In the genomic region with DNA sequence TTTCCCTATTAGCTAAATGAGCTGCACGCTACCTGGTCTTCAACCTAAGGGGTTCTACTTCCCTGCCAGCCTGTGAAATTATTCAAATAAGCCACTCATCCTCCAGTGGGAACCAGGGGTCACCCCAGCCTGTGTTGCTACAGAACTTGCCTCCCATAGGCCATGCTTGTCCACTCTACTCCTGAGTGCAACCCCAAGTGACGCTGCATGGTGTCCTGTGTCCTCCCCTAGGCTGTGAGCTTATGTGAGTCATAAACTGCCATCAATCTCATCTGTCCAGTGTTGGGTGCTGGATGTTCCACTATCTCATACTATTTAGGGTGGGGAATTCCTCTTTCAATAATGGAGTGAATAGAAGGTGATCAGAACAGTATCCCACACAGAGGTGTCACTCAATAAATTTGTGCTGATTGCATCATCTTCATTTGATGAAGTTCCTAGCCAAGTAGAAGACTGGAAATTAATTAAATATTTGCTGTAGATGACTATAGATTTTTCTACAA, we compare ENCODE assay signal across 1 cellular context.
TF ChIP-seq lines count a peak whose summit lies in the region.

No MANE protein-coding gene starts in this region.

TF ChIP-seq in K562, 482 proteins besides CTCF, POLR2A, EP300 and RAD21 (continued from another document and continues in another):
- TF ChIP-seq, protein P1, sequence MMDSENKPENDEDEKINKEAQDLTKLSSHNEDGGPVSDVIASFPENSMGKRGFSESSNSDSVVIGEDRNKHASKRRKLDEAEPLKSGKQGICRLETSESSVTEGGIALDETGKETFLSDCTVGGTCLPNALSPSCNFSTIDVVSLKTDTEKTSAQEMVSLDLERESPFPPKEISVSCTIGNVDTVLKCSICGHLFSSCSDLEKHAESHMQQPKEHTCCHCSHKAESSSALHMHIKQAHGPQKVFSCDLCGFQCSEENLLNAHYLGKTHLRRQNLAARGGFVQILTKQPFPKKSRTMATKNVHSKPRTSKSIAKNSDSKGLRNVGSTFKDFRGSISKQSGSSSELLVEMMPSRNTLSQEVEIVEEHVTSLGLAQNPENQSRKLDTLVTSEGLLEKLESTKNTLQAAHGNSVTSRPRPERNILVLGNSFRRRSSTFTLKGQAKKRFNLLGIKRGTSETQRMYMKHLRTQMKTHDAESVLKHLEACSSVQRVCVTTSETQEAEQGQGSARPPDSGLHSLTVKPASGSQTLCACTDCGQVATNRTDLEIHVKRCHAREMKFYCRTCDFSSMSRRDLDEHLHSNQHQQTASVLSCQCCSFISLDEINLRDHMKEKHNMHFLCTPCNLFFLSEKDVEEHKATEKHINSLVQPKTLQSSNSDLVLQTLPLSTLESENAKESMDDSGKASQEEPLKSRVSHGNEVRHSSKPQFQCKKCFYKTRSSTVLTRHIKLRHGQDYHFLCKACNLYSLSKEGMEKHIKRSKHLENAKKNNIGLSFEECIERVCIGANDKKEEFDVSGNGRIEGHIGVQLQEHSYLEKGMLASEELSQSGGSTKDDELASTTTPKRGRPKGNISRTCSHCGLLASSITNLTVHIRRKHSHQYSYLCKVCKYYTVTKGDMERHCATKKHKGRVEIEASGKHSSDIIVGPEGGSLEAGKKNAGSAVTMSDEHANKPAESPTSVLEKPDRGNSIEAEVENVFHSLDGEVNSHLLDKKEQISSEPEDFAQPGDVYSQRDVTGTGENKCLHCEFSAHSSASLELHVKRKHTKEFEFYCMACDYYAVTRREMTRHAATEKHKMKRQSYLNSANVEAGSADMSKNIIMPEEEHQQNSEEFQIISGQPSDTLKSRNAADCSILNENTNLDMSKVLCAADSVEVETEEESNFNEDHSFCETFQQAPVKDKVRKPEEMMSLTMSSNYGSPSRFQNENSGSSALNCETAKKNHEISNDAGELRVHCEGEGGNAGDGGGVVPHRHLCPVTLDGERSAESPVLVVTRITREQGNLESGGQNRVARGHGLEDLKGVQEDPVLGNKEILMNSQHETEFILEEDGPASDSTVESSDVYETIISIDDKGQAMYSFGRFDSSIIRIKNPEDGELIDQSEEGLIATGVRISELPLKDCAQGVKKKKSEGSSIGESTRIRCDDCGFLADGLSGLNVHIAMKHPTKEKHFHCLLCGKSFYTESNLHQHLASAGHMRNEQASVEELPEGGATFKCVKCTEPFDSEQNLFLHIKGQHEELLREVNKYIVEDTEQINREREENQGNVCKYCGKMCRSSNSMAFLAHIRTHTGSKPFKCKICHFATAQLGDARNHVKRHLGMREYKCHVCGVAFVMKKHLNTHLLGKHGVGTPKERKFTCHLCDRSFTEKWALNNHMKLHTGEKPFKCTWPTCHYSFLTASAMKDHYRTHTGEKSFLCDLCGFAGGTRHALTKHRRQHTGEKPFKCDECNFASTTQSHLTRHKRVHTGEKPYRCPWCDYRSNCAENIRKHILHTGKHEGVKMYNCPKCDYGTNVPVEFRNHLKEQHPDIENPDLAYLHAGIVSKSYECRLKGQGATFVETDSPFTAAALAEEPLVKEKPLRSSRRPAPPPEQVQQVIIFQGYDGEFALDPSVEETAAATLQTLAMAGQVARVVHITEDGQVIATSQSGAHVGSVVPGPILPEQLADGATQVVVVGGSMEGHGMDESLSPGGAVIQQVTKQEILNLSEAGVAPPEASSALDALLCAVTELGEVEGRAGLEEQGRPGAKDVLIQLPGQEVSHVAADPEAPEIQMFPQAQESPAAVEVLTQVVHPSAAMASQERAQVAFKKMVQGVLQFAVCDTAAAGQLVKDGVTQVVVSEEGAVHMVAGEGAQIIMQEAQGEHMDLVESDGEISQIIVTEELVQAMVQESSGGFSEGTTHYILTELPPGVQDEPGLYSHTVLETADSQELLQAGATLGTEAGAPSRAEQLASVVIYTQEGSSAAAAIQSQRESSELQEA (IDR thresholded peaks at IDR 0.05; ENCODE audit: low read depth): no peak
- TF ChIP-seq ETV6 (IDR thresholded peaks at IDR 0.05; ENCODE audit: borderline replicate concordance in 1 of 2, low read depth in 2 of 2, low read length in 1 of 2): no peak
- no peak for TF ChIP-seq ETV6 (CRISPR knock-in tag; IDR thresholded peaks at IDR 0.05; ENCODE audit: borderline replicate concordance)
- TF ChIP-seq TEAD4 (IDR thresholded peaks at IDR 0.05; ENCODE audit: low read length): peak; percentile 74; the same call in 1 of the 2 replicates
- TF ChIP-seq TEAD4 (CRISPR knock-in tag; IDR thresholded peaks at IDR 0.05; ENCODE audit: borderline replicate concordance): no peak
- no peak for TF ChIP-seq BRD9 (IDR thresholded peaks at IDR 0.05; ENCODE audit: low read depth, partially characterized antibody)
- no peak for TF ChIP-seq ZFP30 (CRISPR knock-in tag; IDR thresholded peaks at IDR 0.05; ENCODE audit: borderline replicate concordance)
- TF ChIP-seq L3MBTL2 (IDR thresholded peaks at IDR 0.05): peak; percentile 42; the same call in 1 of the 2 replicates
- TF ChIP-seq SETDB1 (IDR thresholded peaks at IDR 0.05; ENCODE audit: low read length): no peak
- TF ChIP-seq FOS (IDR thresholded peaks at IDR 0.05; ENCODE audit: extremely low read depth, insufficient read length): peak; percentile 70
- TF ChIP-seq ARNT (IDR thresholded peaks at IDR 0.05): peak in 1 of 2 experiments; percentile 57; a peak in 1 of 4 replicates
- TF ChIP-seq GABPB1 (CRISPR knock-in tag; IDR thresholded peaks at IDR 0.05): 0 out of 2 replicates have a peak, but pooled peaks have one; percentile 35
- no peak for TF ChIP-seq MXI1 (IDR thresholded peaks at IDR 0.05; ENCODE audit: low read depth, low read length)
- peak; percentile 33; the same call in 1 of the 2 replicates for TF ChIP-seq PHF8 (IDR thresholded peaks at IDR 0.05; ENCODE audit: borderline replicate concordance, low read length)
- no peak for TF ChIP-seq PRPF4 (IDR thresholded peaks at IDR 0.05; ENCODE audit: insufficient read depth, low read depth, low read length, poor library complexity, severe bottlenecking)
- peak; percentile 53 for TF ChIP-seq SMARCC2 (IDR thresholded peaks at IDR 0.05; ENCODE audit: low read depth)
- no peak for TF ChIP-seq KLF10 (CRISPR knock-in tag; IDR thresholded peaks at IDR 0.05)
- TF ChIP-seq, protein P2, sequence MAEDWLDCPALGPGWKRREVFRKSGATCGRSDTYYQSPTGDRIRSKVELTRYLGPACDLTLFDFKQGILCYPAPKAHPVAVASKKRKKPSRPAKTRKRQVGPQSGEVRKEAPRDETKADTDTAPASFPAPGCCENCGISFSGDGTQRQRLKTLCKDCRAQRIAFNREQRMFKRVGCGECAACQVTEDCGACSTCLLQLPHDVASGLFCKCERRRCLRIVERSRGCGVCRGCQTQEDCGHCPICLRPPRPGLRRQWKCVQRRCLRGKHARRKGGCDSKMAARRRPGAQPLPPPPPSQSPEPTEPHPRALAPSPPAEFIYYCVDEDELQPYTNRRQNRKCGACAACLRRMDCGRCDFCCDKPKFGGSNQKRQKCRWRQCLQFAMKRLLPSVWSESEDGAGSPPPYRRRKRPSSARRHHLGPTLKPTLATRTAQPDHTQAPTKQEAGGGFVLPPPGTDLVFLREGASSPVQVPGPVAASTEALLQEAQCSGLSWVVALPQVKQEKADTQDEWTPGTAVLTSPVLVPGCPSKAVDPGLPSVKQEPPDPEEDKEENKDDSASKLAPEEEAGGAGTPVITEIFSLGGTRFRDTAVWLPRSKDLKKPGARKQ (CRISPR knock-in tag; IDR thresholded peaks at IDR 0.05): no peak
- no peak for TF ChIP-seq TAL1 (IDR thresholded peaks at IDR 0.05)
- no peak for TF ChIP-seq FOXM1 (IDR thresholded peaks at IDR 0.05; ENCODE audit: low read depth)
- no peak for TF ChIP-seq FOXM1 (CRISPR knock-in tag; IDR thresholded peaks at IDR 0.05; ENCODE audit: low read depth)
- no peak for TF ChIP-seq DIDO1 (tag; IDR thresholded peaks at IDR 0.05; ENCODE audit: low read depth)
- TF ChIP-seq MAFG (tag; conservative IDR thresholded peaks at IDR 0.05): no peak
- TF ChIP-seq TCF3 (CRISPR knock-in tag; IDR thresholded peaks at IDR 0.05): 0 out of 2 replicates have a peak, but pooled peaks have one; percentile 48
- TF ChIP-seq, protein P3, sequence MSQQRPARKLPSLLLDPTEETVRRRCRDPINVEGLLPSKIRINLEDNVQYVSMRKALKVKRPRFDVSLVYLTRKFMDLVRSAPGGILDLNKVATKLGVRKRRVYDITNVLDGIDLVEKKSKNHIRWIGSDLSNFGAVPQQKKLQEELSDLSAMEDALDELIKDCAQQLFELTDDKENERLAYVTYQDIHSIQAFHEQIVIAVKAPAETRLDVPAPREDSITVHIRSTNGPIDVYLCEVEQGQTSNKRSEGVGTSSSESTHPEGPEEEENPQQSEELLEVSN (IDR thresholded peaks at IDR 0.05; ENCODE audit: borderline replicate concordance in 1 of 2, extremely low read depth in 1 of 2, insufficient read depth in 1 of 2, insufficient read length in 1 of 2, low read depth in 1 of 2, low read length in 1 of 2, poor library complexity in 1 of 2, severe bottlenecking in 1 of 2): peak; percentile 14 to 40
- TF ChIP-seq, protein P4, sequence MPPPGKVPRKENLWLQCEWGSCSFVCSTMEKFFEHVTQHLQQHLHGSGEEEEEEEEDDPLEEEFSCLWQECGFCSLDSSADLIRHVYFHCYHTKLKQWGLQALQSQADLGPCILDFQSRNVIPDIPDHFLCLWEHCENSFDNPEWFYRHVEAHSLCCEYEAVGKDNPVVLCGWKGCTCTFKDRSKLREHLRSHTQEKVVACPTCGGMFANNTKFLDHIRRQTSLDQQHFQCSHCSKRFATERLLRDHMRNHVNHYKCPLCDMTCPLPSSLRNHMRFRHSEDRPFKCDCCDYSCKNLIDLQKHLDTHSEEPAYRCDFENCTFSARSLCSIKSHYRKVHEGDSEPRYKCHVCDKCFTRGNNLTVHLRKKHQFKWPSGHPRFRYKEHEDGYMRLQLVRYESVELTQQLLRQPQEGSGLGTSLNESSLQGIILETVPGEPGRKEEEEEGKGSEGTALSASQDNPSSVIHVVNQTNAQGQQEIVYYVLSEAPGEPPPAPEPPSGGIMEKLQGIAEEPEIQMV (tag; conservative IDR thresholded peaks at IDR 0.05; ENCODE audit: low read depth): no peak
- no peak for TF ChIP-seq ZNF436 (CRISPR knock-in tag; IDR thresholded peaks at IDR 0.05)
- TF ChIP-seq CTBP1 (IDR thresholded peaks at IDR 0.05; ENCODE audit: borderline replicate concordance): peak; percentile 74; the same call in 1 of the 2 replicates
- peak; percentile 45; the same call in 1 of the 2 replicates for TF ChIP-seq LCOR (CRISPR knock-in tag; IDR thresholded peaks at IDR 0.05)
- TF ChIP-seq, protein P5, sequence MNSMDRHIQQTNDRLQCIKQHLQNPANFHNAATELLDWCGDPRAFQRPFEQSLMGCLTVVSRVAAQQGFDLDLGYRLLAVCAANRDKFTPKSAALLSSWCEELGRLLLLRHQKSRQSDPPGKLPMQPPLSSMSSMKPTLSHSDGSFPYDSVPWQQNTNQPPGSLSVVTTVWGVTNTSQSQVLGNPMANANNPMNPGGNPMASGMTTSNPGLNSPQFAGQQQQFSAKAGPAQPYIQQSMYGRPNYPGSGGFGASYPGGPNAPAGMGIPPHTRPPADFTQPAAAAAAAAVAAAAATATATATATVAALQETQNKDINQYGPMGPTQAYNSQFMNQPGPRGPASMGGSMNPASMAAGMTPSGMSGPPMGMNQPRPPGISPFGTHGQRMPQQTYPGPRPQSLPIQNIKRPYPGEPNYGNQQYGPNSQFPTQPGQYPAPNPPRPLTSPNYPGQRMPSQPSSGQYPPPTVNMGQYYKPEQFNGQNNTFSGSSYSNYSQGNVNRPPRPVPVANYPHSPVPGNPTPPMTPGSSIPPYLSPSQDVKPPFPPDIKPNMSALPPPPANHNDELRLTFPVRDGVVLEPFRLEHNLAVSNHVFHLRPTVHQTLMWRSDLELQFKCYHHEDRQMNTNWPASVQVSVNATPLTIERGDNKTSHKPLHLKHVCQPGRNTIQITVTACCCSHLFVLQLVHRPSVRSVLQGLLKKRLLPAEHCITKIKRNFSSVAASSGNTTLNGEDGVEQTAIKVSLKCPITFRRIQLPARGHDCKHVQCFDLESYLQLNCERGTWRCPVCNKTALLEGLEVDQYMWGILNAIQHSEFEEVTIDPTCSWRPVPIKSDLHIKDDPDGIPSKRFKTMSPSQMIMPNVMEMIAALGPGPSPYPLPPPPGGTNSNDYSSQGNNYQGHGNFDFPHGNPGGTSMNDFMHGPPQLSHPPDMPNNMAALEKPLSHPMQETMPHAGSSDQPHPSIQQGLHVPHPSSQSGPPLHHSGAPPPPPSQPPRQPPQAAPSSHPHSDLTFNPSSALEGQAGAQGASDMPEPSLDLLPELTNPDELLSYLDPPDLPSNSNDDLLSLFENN (IDR thresholded peaks at IDR 0.05; ENCODE audit: low read depth in 2 of 2, low read length in 2 of 2): no peak
- TF ChIP-seq, protein P6, sequence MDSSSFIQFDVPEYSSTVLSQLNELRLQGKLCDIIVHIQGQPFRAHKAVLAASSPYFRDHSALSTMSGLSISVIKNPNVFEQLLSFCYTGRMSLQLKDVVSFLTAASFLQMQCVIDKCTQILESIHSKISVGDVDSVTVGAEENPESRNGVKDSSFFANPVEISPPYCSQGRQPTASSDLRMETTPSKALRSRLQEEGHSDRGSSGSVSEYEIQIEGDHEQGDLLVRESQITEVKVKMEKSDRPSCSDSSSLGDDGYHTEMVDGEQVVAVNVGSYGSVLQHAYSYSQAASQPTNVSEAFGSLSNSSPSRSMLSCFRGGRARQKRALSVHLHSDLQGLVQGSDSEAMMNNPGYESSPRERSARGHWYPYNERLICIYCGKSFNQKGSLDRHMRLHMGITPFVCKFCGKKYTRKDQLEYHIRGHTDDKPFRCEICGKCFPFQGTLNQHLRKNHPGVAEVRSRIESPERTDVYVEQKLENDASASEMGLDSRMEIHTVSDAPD (CRISPR knock-in tag; IDR thresholded peaks at IDR 0.05): no peak
- TF ChIP-seq SRSF3 (IDR thresholded peaks at IDR 0.05; ENCODE audit: insufficient read depth, low read length): no peak
- TF ChIP-seq ZSCAN32 (CRISPR knock-in tag; IDR thresholded peaks at IDR 0.05): peak; percentile 88
- TF ChIP-seq, protein P7, sequence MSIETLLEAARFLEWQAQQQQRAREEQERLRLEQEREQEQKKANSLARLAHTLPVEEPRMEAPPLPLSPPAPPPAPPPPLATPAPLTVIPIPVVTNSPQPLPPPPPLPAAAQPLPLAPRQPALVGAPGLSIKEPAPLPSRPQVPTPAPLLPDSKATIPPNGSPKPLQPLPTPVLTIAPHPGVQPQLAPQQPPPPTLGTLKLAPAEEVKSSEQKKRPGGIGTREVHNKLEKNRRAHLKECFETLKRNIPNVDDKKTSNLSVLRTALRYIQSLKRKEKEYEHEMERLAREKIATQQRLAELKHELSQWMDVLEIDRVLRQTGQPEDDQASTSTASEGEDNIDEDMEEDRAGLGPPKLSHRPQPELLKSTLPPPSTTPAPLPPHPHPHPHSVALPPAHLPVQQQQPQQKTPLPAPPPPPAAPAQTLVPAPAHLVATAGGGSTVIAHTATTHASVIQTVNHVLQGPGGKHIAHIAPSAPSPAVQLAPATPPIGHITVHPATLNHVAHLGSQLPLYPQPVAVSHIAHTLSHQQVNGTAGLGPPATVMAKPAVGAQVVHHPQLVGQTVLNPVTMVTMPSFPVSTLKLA (conservative IDR thresholded peaks at IDR 0.05): peak; percentile 22 to 59; a peak in 2 of 4 replicates
- TF ChIP-seq DPF2 (IDR thresholded peaks at IDR 0.05): peak; percentile 94
- TF ChIP-seq, protein P8, sequence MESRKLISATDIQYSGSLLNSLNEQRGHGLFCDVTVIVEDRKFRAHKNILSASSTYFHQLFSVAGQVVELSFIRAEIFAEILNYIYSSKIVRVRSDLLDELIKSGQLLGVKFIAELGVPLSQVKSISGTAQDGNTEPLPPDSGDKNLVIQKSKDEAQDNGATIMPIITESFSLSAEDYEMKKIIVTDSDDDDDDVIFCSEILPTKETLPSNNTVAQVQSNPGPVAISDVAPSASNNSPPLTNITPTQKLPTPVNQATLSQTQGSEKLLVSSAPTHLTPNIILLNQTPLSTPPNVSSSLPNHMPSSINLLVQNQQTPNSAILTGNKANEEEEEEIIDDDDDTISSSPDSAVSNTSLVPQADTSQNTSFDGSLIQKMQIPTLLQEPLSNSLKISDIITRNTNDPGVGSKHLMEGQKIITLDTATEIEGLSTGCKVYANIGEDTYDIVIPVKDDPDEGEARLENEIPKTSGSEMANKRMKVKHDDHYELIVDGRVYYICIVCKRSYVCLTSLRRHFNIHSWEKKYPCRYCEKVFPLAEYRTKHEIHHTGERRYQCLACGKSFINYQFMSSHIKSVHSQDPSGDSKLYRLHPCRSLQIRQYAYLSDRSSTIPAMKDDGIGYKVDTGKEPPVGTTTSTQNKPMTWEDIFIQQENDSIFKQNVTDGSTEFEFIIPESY (CRISPR knock-in tag; IDR thresholded peaks at IDR 0.05): no peak
- TF ChIP-seq ZKSCAN1 (IDR thresholded peaks at IDR 0.05; ENCODE audit: low read depth, low read length): no peak
